In the genomic region with DNA sequence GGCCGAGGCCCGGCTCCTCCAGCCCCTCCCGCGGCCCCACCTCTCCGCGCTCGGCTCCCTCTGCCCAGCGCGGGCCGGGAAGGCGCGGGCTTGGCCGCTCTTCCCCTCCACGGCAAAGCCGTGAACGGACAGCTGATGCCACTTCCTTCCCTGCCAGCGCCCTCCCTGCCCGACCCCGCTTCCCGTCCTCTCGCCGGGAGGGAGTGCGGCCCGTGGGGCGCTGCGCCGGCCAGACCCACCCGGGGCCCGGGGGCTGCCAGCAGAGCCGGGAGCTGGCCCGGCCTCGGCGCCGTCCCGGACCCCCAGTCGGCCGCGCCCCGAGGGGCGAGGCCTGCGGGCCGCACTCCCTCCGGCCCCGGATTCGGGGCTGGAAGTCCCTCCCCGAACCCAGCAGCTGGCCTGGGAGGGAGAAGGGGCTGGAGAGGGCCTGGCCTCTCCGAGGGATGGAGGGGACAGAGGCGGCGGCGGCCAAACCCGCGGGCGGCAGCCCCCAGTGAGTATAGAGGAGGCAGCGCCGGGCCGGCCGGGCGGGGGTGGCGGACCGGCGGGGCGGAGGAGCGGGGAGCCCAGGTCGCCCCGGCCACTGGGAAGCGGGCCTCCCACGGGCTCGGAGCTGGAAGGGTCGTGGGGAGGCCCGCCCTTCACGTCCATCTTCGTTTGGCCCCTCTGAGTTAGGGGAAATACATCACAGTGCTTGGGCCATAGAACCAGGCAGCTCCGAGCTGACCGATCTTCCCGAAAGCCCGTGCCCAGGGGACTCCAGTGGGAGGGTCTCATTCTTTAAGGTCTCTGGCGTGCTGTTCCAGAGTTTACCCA, we compare ENCODE assay signal across 8 cellular contexts. TPM values are rescaled to one million over a fixed set of nuclear protein-coding genes. Genes with fewer than 3 reads are reported as not detected.
A peak's percentile ranks its signal among the peaks of the same experiment; 100 is the strongest.
DNase-seq lines count a peak whose midpoint lies in the region; ATAC-seq and TF ChIP-seq lines count a peak whose summit lies in the region.

A gene with protein sequence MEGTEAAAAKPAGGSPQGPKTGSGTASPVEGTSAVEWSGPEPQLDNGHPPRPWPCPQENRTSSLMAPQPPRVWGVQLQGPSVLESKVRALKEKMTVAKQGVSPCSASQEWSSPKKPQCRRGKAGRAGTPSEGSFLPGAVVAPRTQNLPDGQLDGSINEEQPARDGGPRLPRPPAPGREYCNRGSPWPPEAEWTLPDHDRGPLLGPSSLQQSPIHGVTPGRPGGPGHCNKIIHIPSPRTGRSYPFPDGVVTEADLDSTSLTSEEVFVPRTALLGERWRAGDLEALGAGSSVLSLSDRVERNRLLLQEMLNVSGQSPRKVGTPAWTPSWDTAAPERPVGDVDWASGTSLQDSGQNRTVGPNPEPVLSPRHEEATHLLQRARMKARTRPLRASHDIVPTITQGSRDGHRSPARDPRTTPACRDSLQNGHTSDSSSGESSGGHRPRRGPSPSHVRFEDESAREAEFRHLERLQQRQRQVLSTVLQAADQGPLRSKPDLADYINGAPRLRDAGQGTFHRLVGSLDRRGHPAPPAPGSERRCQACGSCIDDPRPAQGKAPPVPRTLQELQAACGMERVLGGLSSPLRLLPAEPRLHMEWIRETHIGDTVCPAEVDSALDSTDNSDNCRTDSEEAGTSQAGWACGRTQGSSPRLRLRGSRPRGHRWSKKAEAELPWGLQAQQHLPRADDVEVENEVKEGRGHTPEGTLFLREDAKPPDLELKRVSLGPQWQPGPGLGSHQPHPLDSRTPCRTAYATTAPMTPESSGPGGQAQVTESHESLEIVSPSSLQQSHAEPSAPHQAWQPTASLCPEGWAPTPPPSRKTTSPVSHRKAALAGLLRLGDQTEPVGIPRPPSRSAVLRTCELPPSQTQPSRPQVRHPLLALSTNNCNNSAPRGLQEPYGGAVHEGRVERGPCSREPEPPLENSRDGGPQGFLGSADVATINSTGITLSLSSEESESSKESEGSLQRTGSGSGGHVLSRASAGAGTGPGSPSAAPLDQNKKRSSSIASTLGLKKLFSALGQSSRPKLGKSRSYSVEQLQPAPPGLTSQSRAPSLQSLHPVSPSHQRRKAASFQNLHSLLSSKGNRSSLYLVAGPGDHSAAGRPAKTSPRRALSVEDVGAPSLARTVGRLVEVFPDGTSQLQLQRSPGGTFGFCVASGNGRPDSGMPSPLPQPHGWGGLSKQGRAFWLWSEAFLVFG (plus strand): TSS at position 97 of the 816 bp plus-strand sequence. CDS start 347 bp downstream, at position 444.

- H3K27me3 Mint-ChIP-seq in effector memory CD8-positive, alpha-beta T cell = peaks cover 23 to 60% of the 10 kb centered on the region in 2 donors

- no peak within 1 kb of the TSS for H3K27ac Mint-ChIP-seq in effector memory CD8-positive, alpha-beta T cell

- peak within 1 kb of the TSS; percentile 25 for H2AFZ ChIP-seq in MM.1S (ENCODE audit: low read length)

- H3K4me1 Mint-ChIP-seq in effector memory CD8-positive, alpha-beta T cell (ENCODE audit: low read depth in 2 of 2) = peaks cover 8% of the 10 kb centered on the region in 2 donors

- ATAC-seq in effector memory CD8-positive, alpha-beta T cell (replicated peaks) = no peak
- ATAC-seq in lung (ENCODE audit: insufficient read depth, low FRiP score) (peak; percentile 73), GM21381 (IDR thresholded peaks at IDR 0.05; ENCODE audit: unreplicated experiment) (no peak)

- H3K36me3 Mint-ChIP-seq in effector memory CD8-positive, alpha-beta T cell (ENCODE audit: insufficient read depth) = no peaks in the 10 kb centered on the region

- 7 to 10% methylated on average over 48 to 77 of the region's 77 CpGs for WGBS in lung, 2 donors
- WGBS in thymus = 14% methylated on average over 77 of the region's 77 CpGs

- H3K9me3 ChIP-seq in MM.1S (replicated peaks; ENCODE audit: insufficient read depth, low read length) = no peaks in the 10 kb centered on the region
- no peaks in the 10 kb centered on the region for H3K9me3 ChIP-seq in lung (ENCODE audit: control insufficient read depth in 2 of 2, insufficient read depth in 1 of 2, low read length in 1 of 2)
- H3K9me3 ChIP-seq in thymus (ENCODE audit: control insufficient read depth) = no peaks in the 10 kb centered on the region

- H3K79me2 ChIP-seq in MM.1S (ENCODE audit: low read length) = no peaks in the 10 kb centered on the region

- H3K4me3 ChIP-seq in GM12864 (ENCODE audit: low read depth, low read length) (peak within 1 kb of the TSS; percentile 47), MM.1S (ENCODE audit: low read length) (peak within 1 kb of the TSS; percentile 33), lung (peak within 1 kb of the TSS; percentile 68), thymus (ENCODE audit: low read length) (peak within 1 kb of the TSS; percentile 56)

- no peak for DNase-seq in GM12864 (ENCODE audit: low read depth)
- DNase-seq in MM.1S = no peak
- no peak for DNase-seq in effector memory CD8-positive, alpha-beta T cell
- no peak for DNase-seq in lung (ENCODE audit: low spot score)
- no peak for DNase-seq in D341Med (ENCODE audit: low spot score)
- DNase-seq in HUDEP-2 (lab: John Stamatoyannopoulos, UW; ENCODE audit: unreplicated experiment in 76 of 76) = no peak

- H3K4me3 Mint-ChIP-seq in effector memory CD8-positive, alpha-beta T cell = peak within 1 kb of the TSS; percentile 61 to 72

- H4K20me1 ChIP-seq in MM.1S (ENCODE audit: insufficient read depth, low read length) = no peaks in the 10 kb centered on the region

- TF ChIP-seq CTCF in GM12864 (IDR thresholded peaks at IDR 0.05; ENCODE audit: low read depth, low read length, missing control alignments) (no peak), MM.1S (IDR thresholded peaks at IDR 0.05; ENCODE audit: low read length) (no peak), lung (IDR thresholded peaks at IDR 0.05; ENCODE audit: control extremely low read depth, extremely low read depth) (no peak)

- no peaks in the 10 kb centered on the region for H3K9me3 Mint-ChIP-seq in effector memory CD8-positive, alpha-beta T cell

- peaks cover 28% of the 10 kb centered on the region for H3K27me3 ChIP-seq in MM.1S (replicated peaks; ENCODE audit: insufficient read depth, low read length)
- no peaks in the 10 kb centered on the region for H3K27me3 ChIP-seq in lung (ENCODE audit: control insufficient read depth, insufficient read depth)
- peaks cover 30% of the 10 kb centered on the region for H3K27me3 ChIP-seq in thymus (ENCODE audit: control insufficient read depth, insufficient read depth)

- H3K27ac ChIP-seq in MM.1S (ENCODE audit: low read length) (no peak within 1 kb of the TSS), lung (ENCODE audit: low read depth in 1 of 2, low read length in 1 of 2) (peak within 1 kb of the TSS; percentile 80 to 89), thymus (ENCODE audit: low read depth) (peak within 1 kb of the TSS; percentile 13)

- peak within 1 kb of the TSS; percentile 54 for H3K4me2 ChIP-seq in MM.1S (ENCODE audit: low read depth, low read length)

- no peak within 1 kb of the TSS for H3K9ac ChIP-seq in MM.1S (ENCODE audit: low read length)

- no peaks in the 10 kb centered on the region for H3F3A ChIP-seq in MM.1S (ENCODE audit: insufficient read depth, low read length)

- H3K36me3 ChIP-seq in MM.1S (replicated peaks; ENCODE audit: insufficient read depth, low read length) (no peaks in the 10 kb centered on the region), lung (ENCODE audit: control insufficient read depth in 2 of 2, insufficient read depth in 2 of 2, low read length in 2 of 2) (peaks cover 0 to 6% of the 10 kb centered on the region in 2 donors), thymus (ENCODE audit: control insufficient read depth, insufficient read depth) (no peaks in the 10 kb centered on the region)

- H3K4me1 ChIP-seq in MM.1S (ENCODE audit: low read length) (peaks cover 6% of the 10 kb centered on the region; the same call in 1 of the 2 replicates), lung (ENCODE audit: control insufficient read depth in 2 of 2, insufficient read depth in 2 of 2, low read length in 2 of 2) (no peaks in the 10 kb centered on the region), thymus (ENCODE audit: control insufficient read depth, insufficient read depth, low read length) (peaks cover 27% of the 10 kb centered on the region)

- H3K9me2 ChIP-seq in MM.1S (replicated peaks; ENCODE audit: insufficient read depth, low read length) = no peaks in the 10 kb centered on the region

RNA-seq across cellular contexts. Expression of the gene that starts here (rescaled TPM):
- 1 to 10 TPM; 6.2 to 6.4 TPM for total RNA-seq in lung
- polyA plus RNA-seq in lung = 1 to 10 TPM; 2.1 to 2.8 TPM
- polyA plus RNA-seq in thymus = 0.84 TPM
